ENCODE assay signal across 8 cellular contexts in the genomic region with DNA sequence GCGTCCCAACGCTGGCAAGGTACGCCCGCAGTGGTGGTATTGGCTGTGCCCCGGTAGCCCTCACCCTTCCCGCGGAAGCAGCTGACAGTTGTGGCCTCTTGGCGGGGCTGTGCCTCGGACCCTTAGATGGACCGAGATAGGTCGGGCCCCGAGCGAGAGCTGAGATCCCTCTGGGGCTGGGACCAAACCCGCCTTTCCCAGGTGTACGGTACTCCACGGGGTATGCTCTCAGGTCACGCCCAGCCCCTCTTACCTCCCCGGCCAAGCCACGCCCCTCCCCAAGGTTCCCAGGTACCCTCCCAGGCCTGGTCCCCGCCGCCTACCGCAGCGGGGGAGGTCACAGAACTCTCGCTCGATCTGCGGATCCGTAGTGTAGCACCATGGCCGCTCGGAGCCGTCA. TPM values are rescaled to one million over a fixed set of nuclear protein-coding genes. Genes with fewer than 3 reads are reported as not detected.
A peak's percentile ranks its signal among the peaks of the same experiment; 100 is the strongest.
DNase-seq lines count a peak whose midpoint lies in the region; ATAC-seq, FAIRE-seq and TF ChIP-seq lines count a peak whose summit lies in the region.
"Not testable (repeated sequence)": the region's sequence is repeated elsewhere in the genome, so short reads cannot be mapped to it uniquely, and the experiment has no call there.

No MANE protein-coding gene starts in this region.

- H3K27me3 Mint-ChIP-seq in activated CD8-positive, alpha-beta memory T cell treated with anti-CD3 and anti-CD28 coated beads, Interleukin-2, amount 10 ng/mL, durations not matched to agents 7 days and 5 days = not testable (repeated sequence)

- H3K36me3 Mint-ChIP-seq in activated CD8-positive, alpha-beta memory T cell treated with anti-CD3 and anti-CD28 coated beads, Interleukin-2, amount 10 ng/mL, durations not matched to agents 7 days and 5 days = not testable (repeated sequence)

- not testable (repeated sequence) for H3K79me2 ChIP-seq in ACC112 (ENCODE audit: control insufficient read depth, insufficient read depth, low read length, unreplicated experiment); OCI-LY1 (ENCODE audit: insufficient read depth, low read length)

- H3K18ac ChIP-seq in neuronal stem cell (ENCODE audit: low read length) = peak overlapping the region; percentile 85

- intact Hi-C loops in breast epithelium (cut with DNase I; ENCODE audit: low total_unique reads); kidney (cut with DNase I): not testable (repeated sequence)

- H3K4me3 Mint-ChIP-seq in activated CD8-positive, alpha-beta memory T cell treated with anti-CD3 and anti-CD28 coated beads, Interleukin-2, amount 10 ng/mL, durations not matched to agents 7 days and 5 days = not testable (repeated sequence)

- TF ChIP-seq POLR2A in breast epithelium (IDR thresholded peaks at IDR 0.05) = not testable (repeated sequence)

- not testable (repeated sequence) for FAIRE-seq in kidney (lab: Jason Lieb, UNC)

- H3F3A ChIP-seq in OCI-LY1 (ENCODE audit: insufficient read depth, low read length) = not testable (repeated sequence)

- not testable (repeated sequence) for H3K27me3 ChIP-seq in ACC112 (ENCODE audit: insufficient read depth, low read length); OCI-LY1 (ENCODE audit: insufficient read depth, low read length); breast epithelium; neuronal stem cell (ENCODE audit: control insufficient read depth in 3 of 3, insufficient read depth in 3 of 3, low read depth in 1 of 3, low read length in 3 of 3)

- CTCF ChIA-PET in activated CD8-positive, alpha-beta memory T cell treated with anti-CD3 and anti-CD28 coated beads, Interleukin-2, amount 10 ng/mL, durations not matched to agents 7 days and 5 days (lab: Charles Lee) = not testable (repeated sequence)

- peaks cover 27% of the 10 kb centered on the region for H3K4me1 Mint-ChIP-seq in activated CD8-positive, alpha-beta memory T cell treated with anti-CD3 and anti-CD28 coated beads, Interleukin-2, amount 10 ng/mL, durations not matched to agents 7 days and 5 days

- not testable (repeated sequence) for H2AFZ ChIP-seq in ACC112 (ENCODE audit: low read length, unreplicated experiment); OCI-LY1 (ENCODE audit: low read length); neuronal stem cell (ENCODE audit: low read length)

- not testable (repeated sequence) for H2AK5ac ChIP-seq in neuronal stem cell (ENCODE audit: low read depth, low read length)

- H4K20me1 ChIP-seq in OCI-LY1 (ENCODE audit: insufficient read depth, low read length) = not testable (repeated sequence)

- not testable (repeated sequence) for H3K4me1 ChIP-seq in ACC112 (ENCODE audit: control insufficient read depth, insufficient read depth, low read length, unreplicated experiment); breast epithelium; neuronal stem cell (ENCODE audit: control insufficient read depth in 2 of 2, insufficient read depth in 1 of 2, low read depth in 1 of 2, low read length in 2 of 2)
- H3K4me1 ChIP-seq in OCI-LY1 (ENCODE audit: insufficient read depth, low read length, severe bottlenecking) (peaks cover 25% of the 10 kb centered on the region), kidney (ENCODE audit: control insufficient read depth in 1 of 2, insufficient read depth in 1 of 2, low read depth in 1 of 2, low read length in 2 of 2) (peaks cover 24 to 41% of the 10 kb centered on the region in 2 donors)

- not testable (repeated sequence) for H3K9me3 Mint-ChIP-seq in activated CD8-positive, alpha-beta memory T cell treated with anti-CD3 and anti-CD28 coated beads, Interleukin-2, amount 10 ng/mL, durations not matched to agents 7 days and 5 days (ENCODE audit: low read depth)

- H2BK5ac ChIP-seq in neuronal stem cell (ENCODE audit: low read length) = not testable (repeated sequence)

- H2BK12ac ChIP-seq in neuronal stem cell (ENCODE audit: low read length) = not testable (repeated sequence)

- H3K4me2 ChIP-seq in OCI-LY1 (ENCODE audit: low read length) (peak overlapping the region; percentile 47), neuronal stem cell (ENCODE audit: insufficient read depth, low read length, poor library complexity, severe bottlenecking) (peak overlapping the region; percentile 89)

- peak overlapping the region; percentile 55 for H3K23ac ChIP-seq in neuronal stem cell (ENCODE audit: low read depth, low read length, poor library complexity)

- not testable (repeated sequence) for TF ChIP-seq CTCF in OCI-LY1 (IDR thresholded peaks at IDR 0.05; ENCODE audit: low read length); breast epithelium (IDR thresholded peaks at IDR 0.05); fibroblast of villous mesenchyme (IDR thresholded peaks at IDR 0.05; ENCODE audit: insufficient read depth, low read depth, low read length); kidney (IDR thresholded peaks at IDR 0.05; ENCODE audit: borderline replicate concordance, extremely low read depth, insufficient read depth)

- not testable (repeated sequence) for H3K4ac ChIP-seq in neuronal stem cell (ENCODE audit: low read length)

- H3K79me1 ChIP-seq in neuronal stem cell (ENCODE audit: low read depth, low read length) = not testable (repeated sequence)

- H3K9me2 ChIP-seq in OCI-LY1 (ENCODE audit: low read depth, low read length) = not testable (repeated sequence)

- H3K27ac Mint-ChIP-seq in activated CD8-positive, alpha-beta memory T cell treated with anti-CD3 and anti-CD28 coated beads, Interleukin-2, amount 10 ng/mL, durations not matched to agents 7 days and 5 days = not testable (repeated sequence)

- not testable (repeated sequence) for DNase-seq in activated CD8-positive, alpha-beta memory T cell treated with anti-CD3 and anti-CD28 coated beads, Interleukin-2, amount 10 ng/mL, durations not matched to agents 7 days and 5 days; fibroblast of villous mesenchyme (ENCODE audit: low read depth); neuronal stem cell (ENCODE audit: low spot score)
- DNase-seq in breast epithelium (ENCODE audit: low spot score in 2 of 2) (peak; percentile 55 to 76), kidney (peak; percentile 92)
- peak; percentile 49 for DNase-seq in stimulated activated CD8-positive, alpha-beta memory T cell treated with anti-CD3 and anti-CD28 coated beads, Interleukin-4, amount 100 ng/mL, for 48 hours

- H3K14ac ChIP-seq in neuronal stem cell (ENCODE audit: low read length) = not testable (repeated sequence)

- not testable (repeated sequence) for H3K27ac ChIP-seq in ACC112 (ENCODE audit: low read depth, low read length); OCI-LY1 (ENCODE audit: low read depth, low read length, poor library complexity, severe bottlenecking); neuronal stem cell (replicated peaks; ENCODE audit: low read length)
- H3K27ac ChIP-seq in breast epithelium (peak overlapping the region; percentile 52 to 68), kidney (ENCODE audit: low read depth in 2 of 2, low read length in 2 of 2) (peak overlapping the region in 1 of 2 donors; percentile 39)

- H3K9me3 ChIP-seq in OCI-LY1 (ENCODE audit: low read length); breast epithelium; kidney (ENCODE audit: control insufficient read depth in 1 of 2, low read length in 2 of 2); neuronal stem cell (replicated peaks in 1 of 2; ENCODE audit: control insufficient read depth in 2 of 2, insufficient read depth in 1 of 2, low read depth in 1 of 2, low read length in 2 of 2): not testable (repeated sequence)

- H2BK15ac ChIP-seq in neuronal stem cell (ENCODE audit: low read length) = not testable (repeated sequence)

- peak; percentile 1 for ATAC-seq in activated CD8-positive, alpha-beta memory T cell treated with anti-CD3 and anti-CD28 coated beads, Interleukin-2, amount 10 ng/mL, durations not matched to agents 7 days and 5 days

- no CpG with 5 or more reads among the region's 30 CpGs for WGBS in neuronal stem cell (ENCODE audit: extremely low coverage in 2 of 2, insufficient read length in 2 of 2, insufficient replicate concordance in 1 of 2), 2 donors

- H4K8ac ChIP-seq in neuronal stem cell (ENCODE audit: low read depth, low read length) = not testable (repeated sequence)

- H3K36me3 ChIP-seq in ACC112 (ENCODE audit: insufficient read depth, low read length); breast epithelium: not testable (repeated sequence)
- H3K36me3 ChIP-seq in OCI-LY1 (ENCODE audit: insufficient read depth, low read length) = peaks cover 26% of the 10 kb centered on the region
- peaks cover 6 to 22% of the 10 kb centered on the region in 2 donors for H3K36me3 ChIP-seq in kidney (ENCODE audit: control insufficient read depth in 1 of 2, insufficient read depth in 2 of 2, low read length in 2 of 2)
- H3K36me3 ChIP-seq in neuronal stem cell (replicated peaks in 1 of 2; ENCODE audit: control insufficient read depth in 2 of 2, insufficient read depth in 2 of 2, low read length in 2 of 2) = peaks cover 24 to 34% of the 10 kb centered on the region in 2 donors

- H3K4me3 ChIP-seq in ACC112 (ENCODE audit: low read depth, low read length) (peak overlapping the region; percentile 49), OCI-LY1 (ENCODE audit: low read depth, low read length, poor library complexity, severe bottlenecking) (peak overlapping the region; percentile 27), breast epithelium (peak overlapping the region; percentile 15 to 66 (median 54)), fibroblast of villous mesenchyme (ENCODE audit: low read depth, low read length) (peak overlapping the region; percentile 43), kidney (ENCODE audit: low read length in 2 of 2) (peak overlapping the region; percentile 42 to 51), neuronal stem cell (ENCODE audit: low read length in 2 of 2) (peak overlapping the region in 1 of 2 donors; percentile 82)

- not testable (repeated sequence) for H2BK120ac ChIP-seq in neuronal stem cell (ENCODE audit: low read depth, low read length)

- H4K91ac ChIP-seq in neuronal stem cell (ENCODE audit: low read depth, low read length, poor library complexity) = not testable (repeated sequence)

- not testable (repeated sequence) for H3K9ac ChIP-seq in OCI-LY1 (ENCODE audit: low read length); kidney (ENCODE audit: low read length in 2 of 2); neuronal stem cell (ENCODE audit: low read depth, low read length, poor library complexity)

RNA-seq across cellular contexts. Expression of a gene that starts 2.9 kb away (rescaled TPM):
- 1 to 10 TPM; 7.3 to 9.3 TPM for total RNA-seq in activated CD8-positive, alpha-beta memory T cell treated with anti-CD3 and anti-CD28 coated beads, Interleukin-2, amount 10 ng/mL, durations not matched to agents 7 days and 5 days
- total RNA-seq in breast epithelium = 10 to 100 TPM in 2 of 3 donors, 1 to 10 TPM in 1; 9.3 to 23.6 (median 21.2) TPM
- 1.7 and 5.2 TPM in 2 replicates for total RNA-seq in fibroblast of villous mesenchyme
- 77.3 TPM for total RNA-seq in kidney
- 152 TPM for polyA plus RNA-seq in kidney (ENCODE audit: insufficient read depth, low read depth, low replicate concordance)
- 10.4 TPM for polyA plus RNA-seq in neuronal stem cell (2013, experiment 1 of 2)
- polyA plus RNA-seq in neuronal stem cell (2013, experiment 2 of 2) = 11.3 TPM

RNA-seq across cellular contexts. Expression of a gene that starts 3.0 kb away (rescaled TPM):
- 10 to 100 TPM; 50.0 to 58.9 TPM for total RNA-seq in activated CD8-positive, alpha-beta memory T cell treated with anti-CD3 and anti-CD28 coated beads, Interleukin-2, amount 10 ng/mL, durations not matched to agents 7 days and 5 days
- total RNA-seq in breast epithelium (10 to 100 TPM; 22.1 to 29.8 (median 26.2) TPM), fibroblast of villous mesenchyme (25.8 and 31.5 TPM in 2 replicates), kidney (43.7 TPM)
- polyA plus RNA-seq in kidney (ENCODE audit: insufficient read depth, low read depth, low replicate concordance) = 41.7 TPM
- 21.9 TPM for polyA plus RNA-seq in neuronal stem cell (2013, experiment 1 of 2)
- polyA plus RNA-seq in neuronal stem cell (2013, experiment 2 of 2) = 20.9 TPM

RNA-seq across cellular contexts. Expression of a gene that starts 12.2 kb away (rescaled TPM):
- total RNA-seq in activated CD8-positive, alpha-beta memory T cell treated with anti-CD3 and anti-CD28 coated beads, Interleukin-2, amount 10 ng/mL, durations not matched to agents 7 days and 5 days = 100 to 1,000 TPM; 150 to 172 TPM
- total RNA-seq in breast epithelium = 10 to 100 TPM; 69.5 to 80.0 (median 70.1) TPM
- 104 and 109 TPM in 2 replicates for total RNA-seq in fibroblast of villous mesenchyme
- total RNA-seq in kidney = 143 TPM
- polyA plus RNA-seq in kidney (ENCODE audit: insufficient read depth, low read depth, low replicate concordance) = 138 TPM
- polyA plus RNA-seq in neuronal stem cell (2013, experiment 1 of 2) = 50.1 TPM
- 46.8 TPM for polyA plus RNA-seq in neuronal stem cell (2013, experiment 2 of 2)

RNA-seq across cellular contexts. Expression of a gene that starts 33.1 kb away (rescaled TPM):
- total RNA-seq in activated CD8-positive, alpha-beta memory T cell treated with anti-CD3 and anti-CD28 coated beads, Interleukin-2, amount 10 ng/mL, durations not matched to agents 7 days and 5 days = 1 to 10 TPM in 1 of 2 experiments, under 1 TPM in 1; 0.19 to 1.2 TPM
- total RNA-seq in breast epithelium (1 to 10 TPM in 2 of 3 donors, under 1 TPM in 1; 0.98 to 1.3 (median 1.0) TPM), fibroblast of villous mesenchyme (0.43 and 1.6 TPM in 2 replicates), kidney (not detected)
- 0.73 TPM for polyA plus RNA-seq in kidney (ENCODE audit: insufficient read depth, low read depth, low replicate concordance)
- 1.0 TPM for polyA plus RNA-seq in neuronal stem cell (2013, experiment 1 of 2)
- 0.93 TPM for polyA plus RNA-seq in neuronal stem cell (2013, experiment 2 of 2)

RNA-seq across cellular contexts. Expression of a gene that starts 37.4 kb away (rescaled TPM):
- total RNA-seq in activated CD8-positive, alpha-beta memory T cell treated with anti-CD3 and anti-CD28 coated beads, Interleukin-2, amount 10 ng/mL, durations not matched to agents 7 days and 5 days = 10 to 100 TPM; 46.6 to 47.9 TPM
- total RNA-seq in breast epithelium (10 to 100 TPM; 17.4 to 40.0 (median 21.2) TPM), fibroblast of villous mesenchyme (30.2 and 31.6 TPM in 2 replicates), kidney (37.4 TPM)
- 25.0 TPM for polyA plus RNA-seq in kidney (ENCODE audit: insufficient read depth, low read depth, low replicate concordance)
- polyA plus RNA-seq in neuronal stem cell (2013, experiment 1 of 2) = 7.4 TPM
- 7.4 TPM for polyA plus RNA-seq in neuronal stem cell (2013, experiment 2 of 2)
